ENCODE assay signal across 1 cellular context in genomic region chr14:67413806-67414769, GRCh38.
TF ChIP-seq lines count a peak whose summit lies in the region.

No MANE protein-coding gene starts in this region.

TF ChIP-seq in K562, 482 proteins besides CTCF, POLR2A, EP300 and RAD21 (continues in another document):
- TF ChIP-seq, protein P1, sequence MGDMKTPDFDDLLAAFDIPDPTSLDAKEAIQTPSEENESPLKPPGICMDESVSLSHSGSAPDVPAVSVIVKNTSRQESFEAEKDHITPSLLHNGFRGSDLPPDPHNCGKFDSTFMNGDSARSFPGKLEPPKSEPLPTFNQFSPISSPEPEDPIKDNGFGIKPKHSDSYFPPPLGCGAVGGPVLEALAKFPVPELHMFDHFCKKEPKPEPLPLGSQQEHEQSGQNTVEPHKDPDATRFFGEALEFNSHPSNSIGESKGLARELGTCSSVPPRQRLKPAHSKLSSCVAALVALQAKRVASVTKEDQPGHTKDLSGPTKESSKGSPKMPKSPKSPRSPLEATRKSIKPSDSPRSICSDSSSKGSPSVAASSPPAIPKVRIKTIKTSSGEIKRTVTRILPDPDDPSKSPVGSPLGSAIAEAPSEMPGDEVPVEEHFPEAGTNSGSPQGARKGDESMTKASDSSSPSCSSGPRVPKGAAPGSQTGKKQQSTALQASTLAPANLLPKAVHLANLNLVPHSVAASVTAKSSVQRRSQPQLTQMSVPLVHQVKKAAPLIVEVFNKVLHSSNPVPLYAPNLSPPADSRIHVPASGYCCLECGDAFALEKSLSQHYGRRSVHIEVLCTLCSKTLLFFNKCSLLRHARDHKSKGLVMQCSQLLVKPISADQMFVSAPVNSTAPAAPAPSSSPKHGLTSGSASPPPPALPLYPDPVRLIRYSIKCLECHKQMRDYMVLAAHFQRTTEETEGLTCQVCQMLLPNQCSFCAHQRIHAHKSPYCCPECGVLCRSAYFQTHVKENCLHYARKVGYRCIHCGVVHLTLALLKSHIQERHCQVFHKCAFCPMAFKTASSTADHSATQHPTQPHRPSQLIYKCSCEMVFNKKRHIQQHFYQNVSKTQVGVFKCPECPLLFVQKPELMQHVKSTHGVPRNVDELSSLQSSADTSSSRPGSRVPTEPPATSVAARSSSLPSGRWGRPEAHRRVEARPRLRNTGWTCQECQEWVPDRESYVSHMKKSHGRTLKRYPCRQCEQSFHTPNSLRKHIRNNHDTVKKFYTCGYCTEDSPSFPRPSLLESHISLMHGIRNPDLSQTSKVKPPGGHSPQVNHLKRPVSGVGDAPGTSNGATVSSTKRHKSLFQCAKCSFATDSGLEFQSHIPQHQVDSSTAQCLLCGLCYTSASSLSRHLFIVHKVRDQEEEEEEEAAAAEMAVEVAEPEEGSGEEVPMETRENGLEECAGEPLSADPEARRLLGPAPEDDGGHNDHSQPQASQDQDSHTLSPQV (IDR thresholded peaks at IDR 0.05) = 0 out of 2 replicates have a peak, but pooled peaks have one; percentile 31
- 0 out of 2 replicates have a peak, but pooled peaks have one; percentile 34 for TF ChIP-seq MBD2 (IDR thresholded peaks at IDR 0.05; ENCODE audit: borderline replicate concordance, low read depth)
- TF ChIP-seq DMBX1 (CRISPR knock-in tag; IDR thresholded peaks at IDR 0.05; ENCODE audit: borderline replicate concordance) = peak; percentile 53; the same call in 1 of the 2 replicates
- peak; percentile 57; the same call in 1 of the 2 replicates for TF ChIP-seq ZEB2 (IDR thresholded peaks at IDR 0.05)
- no peak for TF ChIP-seq MEIS2 (IDR thresholded peaks at IDR 0.05; ENCODE audit: partially characterized antibody)
- peak; percentile 28; the same call in 1 of the 2 replicates for TF ChIP-seq ZBTB2 (IDR thresholded peaks at IDR 0.05)
- TF ChIP-seq SMARCC2 (IDR thresholded peaks at IDR 0.05; ENCODE audit: low read depth) = peak; percentile 58; the same call in 1 of the 2 replicates
- TF ChIP-seq CBFA2T3 (IDR thresholded peaks at IDR 0.05) = peak; percentile 30
- TF ChIP-seq FOXK2 (conservative IDR thresholded peaks at IDR 0.05 in 1 of 2, IDR thresholded peaks at IDR 0.05 in 1 of 2; ENCODE audit: low read depth in 2 of 2) = peak; percentile 20 to 57; a peak in 2 of 4 replicates
- no peak for TF ChIP-seq FOXP4 (CRISPR knock-in tag; IDR thresholded peaks at IDR 0.05; ENCODE audit: borderline replicate concordance)
- TF ChIP-seq ZNF253 (CRISPR knock-in tag; conservative IDR thresholded peaks at IDR 0.05) = no peak
- TF ChIP-seq HDAC1 (IDR thresholded peaks at IDR 0.05) = peak in 1 of 2 experiments; percentile 26; a peak in 1 of 4 replicates
- TF ChIP-seq ARID1B (IDR thresholded peaks at IDR 0.05) = peak; percentile 74
- TF ChIP-seq DACH1 (IDR thresholded peaks at IDR 0.05; ENCODE audit: partially characterized antibody) = peak; percentile 63
- TF ChIP-seq, protein P2, sequence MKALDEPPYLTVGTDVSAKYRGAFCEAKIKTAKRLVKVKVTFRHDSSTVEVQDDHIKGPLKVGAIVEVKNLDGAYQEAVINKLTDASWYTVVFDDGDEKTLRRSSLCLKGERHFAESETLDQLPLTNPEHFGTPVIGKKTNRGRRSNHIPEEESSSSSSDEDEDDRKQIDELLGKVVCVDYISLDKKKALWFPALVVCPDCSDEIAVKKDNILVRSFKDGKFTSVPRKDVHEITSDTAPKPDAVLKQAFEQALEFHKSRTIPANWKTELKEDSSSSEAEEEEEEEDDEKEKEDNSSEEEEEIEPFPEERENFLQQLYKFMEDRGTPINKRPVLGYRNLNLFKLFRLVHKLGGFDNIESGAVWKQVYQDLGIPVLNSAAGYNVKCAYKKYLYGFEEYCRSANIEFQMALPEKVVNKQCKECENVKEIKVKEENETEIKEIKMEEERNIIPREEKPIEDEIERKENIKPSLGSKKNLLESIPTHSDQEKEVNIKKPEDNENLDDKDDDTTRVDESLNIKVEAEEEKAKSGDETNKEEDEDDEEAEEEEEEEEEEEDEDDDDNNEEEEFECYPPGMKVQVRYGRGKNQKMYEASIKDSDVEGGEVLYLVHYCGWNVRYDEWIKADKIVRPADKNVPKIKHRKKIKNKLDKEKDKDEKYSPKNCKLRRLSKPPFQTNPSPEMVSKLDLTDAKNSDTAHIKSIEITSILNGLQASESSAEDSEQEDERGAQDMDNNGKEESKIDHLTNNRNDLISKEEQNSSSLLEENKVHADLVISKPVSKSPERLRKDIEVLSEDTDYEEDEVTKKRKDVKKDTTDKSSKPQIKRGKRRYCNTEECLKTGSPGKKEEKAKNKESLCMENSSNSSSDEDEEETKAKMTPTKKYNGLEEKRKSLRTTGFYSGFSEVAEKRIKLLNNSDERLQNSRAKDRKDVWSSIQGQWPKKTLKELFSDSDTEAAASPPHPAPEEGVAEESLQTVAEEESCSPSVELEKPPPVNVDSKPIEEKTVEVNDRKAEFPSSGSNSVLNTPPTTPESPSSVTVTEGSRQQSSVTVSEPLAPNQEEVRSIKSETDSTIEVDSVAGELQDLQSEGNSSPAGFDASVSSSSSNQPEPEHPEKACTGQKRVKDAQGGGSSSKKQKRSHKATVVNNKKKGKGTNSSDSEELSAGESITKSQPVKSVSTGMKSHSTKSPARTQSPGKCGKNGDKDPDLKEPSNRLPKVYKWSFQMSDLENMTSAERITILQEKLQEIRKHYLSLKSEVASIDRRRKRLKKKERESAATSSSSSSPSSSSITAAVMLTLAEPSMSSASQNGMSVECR (CRISPR knock-in tag; IDR thresholded peaks at IDR 0.05) = no peak
- TF ChIP-seq, protein P3, sequence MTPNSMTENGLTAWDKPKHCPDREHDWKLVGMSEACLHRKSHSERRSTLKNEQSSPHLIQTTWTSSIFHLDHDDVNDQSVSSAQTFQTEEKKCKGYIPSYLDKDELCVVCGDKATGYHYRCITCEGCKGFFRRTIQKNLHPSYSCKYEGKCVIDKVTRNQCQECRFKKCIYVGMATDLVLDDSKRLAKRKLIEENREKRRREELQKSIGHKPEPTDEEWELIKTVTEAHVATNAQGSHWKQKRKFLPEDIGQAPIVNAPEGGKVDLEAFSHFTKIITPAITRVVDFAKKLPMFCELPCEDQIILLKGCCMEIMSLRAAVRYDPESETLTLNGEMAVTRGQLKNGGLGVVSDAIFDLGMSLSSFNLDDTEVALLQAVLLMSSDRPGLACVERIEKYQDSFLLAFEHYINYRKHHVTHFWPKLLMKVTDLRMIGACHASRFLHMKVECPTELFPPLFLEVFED (CRISPR knock-in tag; conservative IDR thresholded peaks at IDR 0.05) = no peak
- TF ChIP-seq MAFG (tag; conservative IDR thresholded peaks at IDR 0.05) = peak; percentile 34; the same call in 1 of the 2 replicates
- TF ChIP-seq ZNF79 (CRISPR knock-in tag; IDR thresholded peaks at IDR 0.05; ENCODE audit: low read depth) = peak; percentile 96
- peak; percentile 75 for TF ChIP-seq ZNF316 (IDR thresholded peaks at IDR 0.05)
- 0 out of 4 replicates have a peak, but pooled peaks of 1 of the 2 experiments have one; percentile 48 for TF ChIP-seq FOXA3 (CRISPR knock-in tag; conservative IDR thresholded peaks at IDR 0.05 in 1 of 2, IDR thresholded peaks at IDR 0.05 in 1 of 2)
- TF ChIP-seq, protein P4, sequence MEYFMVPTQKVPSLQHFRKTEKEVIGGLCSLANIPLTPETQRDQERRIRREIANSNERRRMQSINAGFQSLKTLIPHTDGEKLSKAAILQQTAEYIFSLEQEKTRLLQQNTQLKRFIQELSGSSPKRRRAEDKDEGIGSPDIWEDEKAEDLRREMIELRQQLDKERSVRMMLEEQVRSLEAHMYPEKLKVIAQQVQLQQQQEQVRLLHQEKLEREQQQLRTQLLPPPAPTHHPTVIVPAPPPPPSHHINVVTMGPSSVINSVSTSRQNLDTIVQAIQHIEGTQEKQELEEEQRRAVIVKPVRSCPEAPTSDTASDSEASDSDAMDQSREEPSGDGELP (CRISPR knock-in tag; IDR thresholded peaks at IDR 0.05; ENCODE audit: borderline replicate concordance) = peak; percentile 82
- TF ChIP-seq ZNF830 (CRISPR knock-in tag; IDR thresholded peaks at IDR 0.05) = no peak
- no peak for TF ChIP-seq HOMEZ (CRISPR knock-in tag; IDR thresholded peaks at IDR 0.05)
- no peak for TF ChIP-seq CGGBP1 (CRISPR knock-in tag; IDR thresholded peaks at IDR 0.05)
- TF ChIP-seq JUND (IDR thresholded peaks at IDR 0.05; ENCODE audit: borderline replicate concordance, low read depth, low read length) = peak; percentile 92
- peak; percentile 88; the same call in 2 of the 3 replicates for TF ChIP-seq JUND (tag; IDR thresholded peaks at IDR 0.05; ENCODE audit: borderline replicate concordance, low read depth, low read length)
- no peak for TF ChIP-seq PPARD (CRISPR knock-in tag; IDR thresholded peaks at IDR 0.05)
- no peak for TF ChIP-seq ZNF780A (CRISPR knock-in tag; IDR thresholded peaks at IDR 0.05)
- TF ChIP-seq SAFB2 (IDR thresholded peaks at IDR 0.05; ENCODE audit: borderline replicate concordance, low read depth, low read length, severe bottlenecking) = no peak
- TF ChIP-seq SIX5 (IDR thresholded peaks at IDR 0.05; ENCODE audit: borderline replicate concordance in 1 of 2, insufficient read depth in 1 of 2, low read depth in 1 of 2, low read length in 2 of 2) = no peak
- TF ChIP-seq DPF2 (IDR thresholded peaks at IDR 0.05) = peak; percentile 76
- 0 out of 4 replicates have a peak, but pooled peaks of 1 of the 2 experiments have one; percentile 18 for TF ChIP-seq TRIM24 (IDR thresholded peaks at IDR 0.05)
- peak; percentile 28; the same call in 1 of the 2 replicates for TF ChIP-seq CREM (IDR thresholded peaks at IDR 0.05; ENCODE audit: low read depth)
- TF ChIP-seq ZNF395 (CRISPR knock-in tag; IDR thresholded peaks at IDR 0.05) = no peak
- TF ChIP-seq HDAC3 (IDR thresholded peaks at IDR 0.05; ENCODE audit: borderline replicate concordance, partially characterized antibody) = no peak
- TF ChIP-seq SMARCA5 (IDR thresholded peaks at IDR 0.05) = no peak
- peak; percentile 89 for TF ChIP-seq SMARCE1 (IDR thresholded peaks at IDR 0.05)
- TF ChIP-seq ID3 (CRISPR knock-in tag; IDR thresholded peaks at IDR 0.05) = no peak
- TF ChIP-seq ID3 (tag; IDR thresholded peaks at IDR 0.05) = no peak
- TF ChIP-seq JUN (IDR thresholded peaks at IDR 0.05; ENCODE audit: borderline replicate concordance, low read depth, low read length) = peak; percentile 94
- no peak for TF ChIP-seq JUN (CRISPR knock-in tag; IDR thresholded peaks at IDR 0.05; ENCODE audit: borderline replicate concordance)
- TF ChIP-seq BRD9 (IDR thresholded peaks at IDR 0.05; ENCODE audit: low read depth, partially characterized antibody) = no peak
- peak; percentile 80 for TF ChIP-seq C11orf30 (IDR thresholded peaks at IDR 0.05; ENCODE audit: low read depth)
- no peak for TF ChIP-seq POLR2B (IDR thresholded peaks at IDR 0.05; ENCODE audit: low read depth, partially characterized antibody)
- no peak for TF ChIP-seq MEF2A (IDR thresholded peaks at IDR 0.05; ENCODE audit: control insufficient read depth, low read depth, low read length)
- no peak for TF ChIP-seq PML (IDR thresholded peaks at IDR 0.05; ENCODE audit: low read length)
- peak in 1 of 3 experiments; percentile 12 for TF ChIP-seq YY1 (IDR thresholded peaks at IDR 0.05; ENCODE audit: borderline replicate concordance in 1 of 3, control insufficient read depth in 1 of 3, extremely low read depth in 1 of 3, insufficient read depth in 3 of 3, insufficient read length in 1 of 3, insufficient replicate concordance in 2 of 3, low read depth in 1 of 3, low read length in 2 of 3)
